Comparison of ENCODE assay signal across 10 cellular contexts in genomic region chr13:110251227-110251791, GRCh38. TPM values are rescaled to one million over a fixed set of nuclear protein-coding genes. Genes with fewer than 3 reads are reported as not detected.
DNase-seq lines count a peak whose midpoint lies in the region; ATAC-seq and TF ChIP-seq lines count a peak whose summit lies in the region.
"Had no signal": no experiment of that assay in that cellular context is flagged by ENCODE, and none has a peak within 500 bp of the region (broad histone marks: within the 10 kb centered on the region; RNA-seq: fewer than 3 reads in every experiment).

No MANE protein-coding gene starts in this region.

- DNase-seq in MCF 10A (ENCODE audit: unreplicated experiment), result peak; percentile 36
- DNase-seq in mammary epithelial cell, result no peak
- no peak for DNase-seq in trophoblast cell
- DNase-seq in uterus, result no peak
- DNase-seq in T-cell, result no peak
- no peak for DNase-seq in neural progenitor cell (ENCODE audit: low spot score)
- no peak for DNase-seq in NCI-H1417 treated with DMSO at 0.1 percent for 48 hours (lab: John Stamatoyannopoulos, UW)
- DNase-seq: MV-4-11, NCI-H2171 treated with DMSO at 0.1 percent for 48 hours had no signal

- peak overlapping the region; percentile 31 for H3K4ac ChIP-seq in trophoblast cell (ENCODE audit: low read depth, low read length)

- TF ChIP-seq CTCF in MCF 10A (IDR thresholded peaks at IDR 0.05; ENCODE audit: unreplicated experiment), result no peak
- no peak for TF ChIP-seq CTCF in mammary epithelial cell (conservative IDR thresholded peaks at IDR 0.05 in 1 of 2, IDR thresholded peaks at IDR 0.05 in 1 of 2; ENCODE audit: extremely low read depth in 1 of 2, insufficient read depth in 1 of 2, low read depth in 1 of 2, low read length in 2 of 2)
- no peak for TF ChIP-seq CTCF in gastroesophageal sphincter (IDR thresholded peaks at IDR 0.05)
- no peak for TF ChIP-seq CTCF in uterus (IDR thresholded peaks at IDR 0.05)
- TF ChIP-seq CTCF in neural progenitor cell (IDR thresholded peaks at IDR 0.05), result no peak

- H4K91ac ChIP-seq in trophoblast cell (ENCODE audit: low read depth, low read length), result no peak overlapping the region

- H3K14ac ChIP-seq in trophoblast cell (ENCODE audit: low read length), result peak overlapping the region; percentile 18

- H2BK12ac ChIP-seq in trophoblast cell (ENCODE audit: low read length), result peak overlapping the region; percentile 51

- dilution Hi-C loops in mammary epithelial cell (cut with HindIII; ENCODE audit: low sequenced_read_pairs), result no loop called here

- CTCF ChIA-PET in MCF 10A (lab: Yijun Ruan, JAX), result interaction anchor here (0.6 kb wide), 1 partner anchor 56 kb away, joined by 3 read pairs; the partner anchor contains the start of genes COL4A1 and COL4A2
- CTCF ChIA-PET in mammary epithelial cell (lab: Charles Lee; ENCODE audit: low non-redundant PET), result no interaction called here
- CTCF ChIA-PET in T-cell (lab: Charles Lee), result no interaction called here

- no peaks in the 10 kb centered on the region for H4K20me1 ChIP-seq in mammary epithelial cell (ENCODE audit: insufficient read depth, low read length)
- peaks cover 24% of the 10 kb centered on the region for H4K20me1 ChIP-seq in neural progenitor cell (ENCODE audit: low read depth)

- H3K27ac Mint-ChIP-seq in MCF 10A (ENCODE audit: low read depth, unreplicated experiment) (peak overlapping the region; percentile 86), T-cell (no peak overlapping the region), neural progenitor cell (no peak overlapping the region)

- peaks cover 6% of the 10 kb centered on the region for H3K36me3 Mint-ChIP-seq in MCF 10A (ENCODE audit: insufficient read depth, unreplicated experiment)
- no peaks in the 10 kb centered on the region for H3K36me3 Mint-ChIP-seq in T-cell
- peaks cover 4% of the 10 kb centered on the region for H3K36me3 Mint-ChIP-seq in neural progenitor cell

- no peaks in the 10 kb centered on the region for H3K9me3 Mint-ChIP-seq in MCF 10A (ENCODE audit: unreplicated experiment)
- peaks cover 7 to 11% (median 9%) of the 10 kb centered on the region in 3 donors for H3K9me3 Mint-ChIP-seq in T-cell
- peaks cover 3% of the 10 kb centered on the region for H3K9me3 Mint-ChIP-seq in neural progenitor cell

- no peak overlapping the region for H2BK120ac ChIP-seq in trophoblast cell (ENCODE audit: insufficient read depth, low read length, poor library complexity)

- no peak overlapping the region for H3K4me2 ChIP-seq in mammary epithelial cell (ENCODE audit: insufficient read depth, low read depth, low read length)
- H3K4me2 ChIP-seq in trophoblast cell (ENCODE audit: low read length), result no peak overlapping the region
- H3K4me2 ChIP-seq in neural progenitor cell, result no peak overlapping the region

- H3K36me3 ChIP-seq in mammary epithelial cell (ENCODE audit: insufficient read depth, low read length) (no peaks in the 10 kb centered on the region), gastroesophageal sphincter (no peaks in the 10 kb centered on the region), trophoblast cell (ENCODE audit: control insufficient read depth in 1 of 2, insufficient read depth in 2 of 2, low read length in 2 of 2) (peaks cover 13 to 17% of the 10 kb centered on the region in 2 experiments), uterus (no peaks in the 10 kb centered on the region), neural progenitor cell (no peaks in the 10 kb centered on the region)

- no peak overlapping the region for H3K23ac ChIP-seq in trophoblast cell (ENCODE audit: low read length)

- no peaks in the 10 kb centered on the region for H3K9me3 ChIP-seq in mammary epithelial cell (replicated peaks; ENCODE audit: insufficient read depth, low read length)
- no peaks in the 10 kb centered on the region for H3K9me3 ChIP-seq in gastroesophageal sphincter
- H3K9me3 ChIP-seq in trophoblast cell (ENCODE audit: insufficient read depth, low read depth, low read length), result peaks cover 2% of the 10 kb centered on the region
- no peaks in the 10 kb centered on the region for H3K9me3 ChIP-seq in uterus
- H3K9me3 ChIP-seq in neural progenitor cell (ENCODE audit: low read depth), result no peaks in the 10 kb centered on the region

- peaks cover 14% of the 10 kb centered on the region for H3K4me1 ChIP-seq in mammary epithelial cell (ENCODE audit: insufficient read depth, low read length)
- peaks cover 13 to 81% (median 32%) of the 10 kb centered on the region in 3 donors for H3K4me1 ChIP-seq in gastroesophageal sphincter
- H3K4me1 ChIP-seq in trophoblast cell (ENCODE audit: control insufficient read depth in 1 of 2, insufficient read depth in 2 of 2, low read length in 2 of 2), result peaks cover 22 to 30% of the 10 kb centered on the region in 2 experiments
- H3K4me1 ChIP-seq in uterus, result peaks cover 9 to 15% of the 10 kb centered on the region in 2 donors
- H3K4me1 ChIP-seq in neural progenitor cell, result no peaks in the 10 kb centered on the region

- H3K4me1 Mint-ChIP-seq in MCF 10A (ENCODE audit: insufficient read depth, unreplicated experiment) (peaks cover 24% of the 10 kb centered on the region), T-cell (peaks cover 0 to 4% (median 2%) of the 10 kb centered on the region in 3 donors), neural progenitor cell (peaks cover 25% of the 10 kb centered on the region)

- H2BK5ac ChIP-seq in trophoblast cell (ENCODE audit: low read depth, low read length, poor library complexity), result no peak overlapping the region

- H3K27ac ChIP-seq in mammary epithelial cell (ENCODE audit: insufficient read depth, low read depth, low read length), result no peak overlapping the region
- H3K27ac ChIP-seq in gastroesophageal sphincter, result peak overlapping the region; percentile 75 to 88 (median 82)
- H3K27ac ChIP-seq in trophoblast cell (ENCODE audit: low read depth, low read length), result no peak overlapping the region
- peak overlapping the region; percentile 82 to 91 for H3K27ac ChIP-seq in uterus
- H3K27ac ChIP-seq in neural progenitor cell, result no peak overlapping the region

- peaks cover 12% of the 10 kb centered on the region for H3F3A ChIP-seq in neural progenitor cell (ENCODE audit: low read depth)

- no peak overlapping the region for H3K4me3 Mint-ChIP-seq in MCF 10A (ENCODE audit: unreplicated experiment)
- H3K4me3 Mint-ChIP-seq in T-cell, result no peak overlapping the region
- no peak overlapping the region for H3K4me3 Mint-ChIP-seq in neural progenitor cell

- TF ChIP-seq POLR2A in gastroesophageal sphincter (IDR thresholded peaks at IDR 0.05) (no peak), uterus (IDR thresholded peaks at IDR 0.05) (no peak)

- BruUV-seq in MCF 10A (replicated peaks; lab: Mats Ljungman, UMichigan), result no TSS peak
- no TSS peak for BruUV-seq in mammary epithelial cell (replicated peaks; lab: Mats Ljungman, UMichigan)

- ATAC-seq in gastroesophageal sphincter (no peak), T-cell (replicated peaks in 1 of 4) (no peak)

- in situ Hi-C loops in mammary epithelial cell (cut with MboI; ENCODE audit: low sequenced_read_pairs in 2 of 2), result no loop called here

- H3K79me1 ChIP-seq in trophoblast cell (ENCODE audit: low read length), result peaks cover 18% of the 10 kb centered on the region

- no peak overlapping the region for H3K9ac ChIP-seq in mammary epithelial cell (ENCODE audit: insufficient read depth, low read length)
- no peak overlapping the region for H3K9ac ChIP-seq in trophoblast cell (ENCODE audit: low read length)
- H3K9ac ChIP-seq in neural progenitor cell, result no peak overlapping the region

- no peak overlapping the region for H2AFZ ChIP-seq in mammary epithelial cell (ENCODE audit: low read depth, low read length)
- H2AFZ ChIP-seq in trophoblast cell (ENCODE audit: insufficient read depth, low read length, poor library complexity), result no peak overlapping the region
- no peak overlapping the region for H2AFZ ChIP-seq in neural progenitor cell (replicated peaks)

- H4K8ac ChIP-seq in trophoblast cell (ENCODE audit: low read depth, low read length), result no peak overlapping the region

- H3K4me3 ChIP-seq in mammary epithelial cell (replicated peaks in 1 of 3; ENCODE audit: insufficient read depth in 1 of 3, low read depth in 2 of 3, low read length in 3 of 3) (no peak overlapping the region), gastroesophageal sphincter (no peak overlapping the region), trophoblast cell (ENCODE audit: low read depth, low read length) (no peak overlapping the region), uterus (no peak overlapping the region), neural progenitor cell (no peak overlapping the region)

- TF ChIP-seq EP300 in gastroesophageal sphincter (IDR thresholded peaks at IDR 0.05), result no peak

- intact Hi-C loops in MCF 10A (cut with micrococcal nuclease) (no loop called here), mammary epithelial cell (cut with micrococcal nuclease) (no loop called here), uterus (cut with DNase I; ENCODE audit: low total_unique reads) (loop anchor here (10.0 kb wide), 1 partner anchor 53 kb away; the partner anchor contains the start of genes COL4A1 and COL4A2)

- no peak overlapping the region for H4K12ac ChIP-seq in trophoblast cell (ENCODE audit: low read depth, low read length)

- no peaks in the 10 kb centered on the region for H3K27me3 ChIP-seq in mammary epithelial cell (ENCODE audit: insufficient read depth, low read length)
- H3K27me3 ChIP-seq in gastroesophageal sphincter, result no peaks in the 10 kb centered on the region
- no peaks in the 10 kb centered on the region for H3K27me3 ChIP-seq in trophoblast cell (ENCODE audit: insufficient read depth, low read length)
- no peaks in the 10 kb centered on the region for H3K27me3 ChIP-seq in uterus
- H3K27me3 ChIP-seq in neural progenitor cell, result no peaks in the 10 kb centered on the region

- POLR2A ChIA-PET in MCF 10A (lab: Yijun Ruan, JAX) (interaction anchor here (1.1 kb wide), 1 partner anchor 11 kb away, joined by 3 read pairs; no protein-coding TSS in a partner anchor), T-cell (lab: Charles Lee) (no interaction called here)

- no peaks in the 10 kb centered on the region for H3K27me3 Mint-ChIP-seq in MCF 10A (ENCODE audit: insufficient read depth, unreplicated experiment)
- peaks cover 4 to 5% of the 10 kb centered on the region in 2 donors for H3K27me3 Mint-ChIP-seq in T-cell
- H3K27me3 Mint-ChIP-seq in neural progenitor cell (ENCODE audit: insufficient read depth, low read depth), result peaks cover 4% of the 10 kb centered on the region

- H3K79me2 ChIP-seq in mammary epithelial cell (ENCODE audit: insufficient read depth, low read length), result peaks cover 28% of the 10 kb centered on the region
- H3K79me2 ChIP-seq in trophoblast cell (ENCODE audit: control insufficient read depth, insufficient read depth, low read length, poor library complexity), result peaks cover 1% of the 10 kb centered on the region
- peaks cover 4% of the 10 kb centered on the region for H3K79me2 ChIP-seq in neural progenitor cell (ENCODE audit: low read depth)

- peak overlapping the region; percentile 35 for H2AK5ac ChIP-seq in trophoblast cell (ENCODE audit: low read length)

- 56% methylated on average over 10 of the region's 10 CpGs for WGBS in mammary epithelial cell (ENCODE audit: low coverage, missing lambda C conversion rate)
- 45 to 53% methylated on average over 7 of the region's 10 CpGs for WGBS in gastroesophageal sphincter (ENCODE audit: low coverage in 1 of 2), 2 donors
- WGBS in trophoblast cell (ENCODE audit: extremely low coverage, insufficient coverage, insufficient read length), result no CpG with 5 or more reads among the region's 10 CpGs

- no peak overlapping the region for H3K18ac ChIP-seq in trophoblast cell (ENCODE audit: low read length)

RNA-seq across cellular contexts. Expression of gene COL4A1, which starts 55.6 kb away (rescaled TPM):
- 25.9 and 42.1 TPM in 2 replicates for total RNA-seq in MCF 10A (2022)
- 10 to 100 TPM; 40.9 to 89.0 TPM for total RNA-seq in mammary epithelial cell
- 28.1 TPM for polyA plus RNA-seq in mammary epithelial cell
- polyA minus RNA-seq in mammary epithelial cell, result 57.7 TPM
- 100 to 1,000 TPM; 278 to 618 (median 440) TPM for total RNA-seq in gastroesophageal sphincter
- polyA plus RNA-seq in trophoblast cell (2013), result 445 and 497 TPM in 2 replicates
- total RNA-seq in uterus, result 100 to 1,000 TPM; 164 to 737 (median 209) TPM
- total RNA-seq in T-cell, result 1 to 10 TPM in 1 of 5 donors, under 1 TPM in 2, not detected in 2; 0.49 to 1.3 (median 0.85) TPM
- 105 and 120 TPM in 2 replicates for total RNA-seq in neural progenitor cell (ENCODE audit: low replicate concordance)

RNA-seq across cellular contexts. Expression of gene COL4A2, which starts 55.8 kb away (rescaled TPM):
- total RNA-seq in MCF 10A (2022), result 54.6 and 66.0 TPM in 2 replicates
- 10 to 100 TPM; 74.9 to 94.2 TPM for total RNA-seq in mammary epithelial cell
- 119 TPM for polyA plus RNA-seq in mammary epithelial cell
- polyA minus RNA-seq in mammary epithelial cell, result 78.3 TPM
- total RNA-seq in gastroesophageal sphincter, result 100 to 1,000 TPM; 478 to 945 (median 543) TPM
- 769 and 825 TPM in 2 replicates for polyA plus RNA-seq in trophoblast cell (2013)
- total RNA-seq in uterus, result 100 to 1,000 TPM; 157 to 606 (median 284) TPM
- 1 to 10 TPM in 2 of 5 donors, under 1 TPM in 1, not detected in 2; 0.72 to 2.2 (median 1.6) TPM for total RNA-seq in T-cell
- 73.6 and 139 TPM in 2 replicates for total RNA-seq in neural progenitor cell (ENCODE audit: low replicate concordance)

Comparison
In these comparisons a context has a peak if more than half of its experiments do, and no peak if none do; other contexts are left out.
1. H3K27ac ChIP-seq: peak in gastroesophageal sphincter (4 of 4) and uterus (2 of 2); none in mammary epithelial cell (single experiment), trophoblast cell (single experiment) and neural progenitor cell (single experiment).
2. RNA of gene COL4A1, which starts 55.6 kb away (total RNA-seq): 278 to 618 TPM in gastroesophageal sphincter, 164 to 737 TPM in uterus, 105 to 120 TPM in neural progenitor cell, 40.9 to 89.0 TPM in mammary epithelial cell and 25.9 to 42.1 TPM in MCF 10A; 0.49 to 1.3 TPM in T-cell; every median in the first group is over 10 times any median in the second.
3. RNA of gene COL4A2, which starts 55.8 kb away (total RNA-seq): 478 to 945 TPM in gastroesophageal sphincter, 157 to 606 TPM in uterus, 74.9 to 94.2 TPM in mammary epithelial cell, 73.6 to 139 TPM in neural progenitor cell and 54.6 to 66.0 TPM in MCF 10A; 0.72 to 2.2 TPM in T-cell; every median in the first group is over 10 times any median in the second.